In the genomic region with DNA sequence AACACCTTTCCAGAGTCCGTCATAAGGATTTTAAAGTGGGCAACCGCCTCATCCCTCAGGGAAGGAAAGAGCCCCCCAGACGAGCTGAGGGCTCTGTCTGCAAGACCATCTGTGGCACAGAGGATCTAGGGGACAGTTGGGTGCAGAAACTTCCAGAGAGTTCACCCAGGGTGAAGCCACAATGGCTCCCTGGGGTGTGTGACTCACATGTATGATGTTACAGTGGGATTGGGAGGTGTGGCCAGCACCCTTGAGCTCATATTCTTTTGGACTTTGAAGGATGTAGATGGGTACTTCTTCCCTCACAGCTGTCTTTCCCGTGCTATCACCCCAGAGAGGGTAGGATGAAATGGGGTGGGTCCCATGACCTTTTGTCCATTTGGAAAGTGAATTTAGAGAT, we compare ENCODE assay signal across 10 cellular contexts.
A peak's percentile ranks its signal among the peaks of the same experiment; 100 is the strongest.
DNase-seq lines count a peak whose midpoint lies in the region; ATAC-seq and TF ChIP-seq lines count a peak whose summit lies in the region.
"Had no signal": no experiment of that assay in that cellular context is flagged by ENCODE, and none has a peak within 500 bp of the region (broad histone marks: within the 10 kb centered on the region; RNA-seq: fewer than 3 reads in every experiment).

No MANE protein-coding gene starts in this region.

- H3K4me3 Mint-ChIP-seq in progenitor cell of endocrine pancreas (ENCODE audit: low read depth), result no peak overlapping the region

- DNase-seq in HCEC 1CT (peak; percentile 79), RKO (ENCODE audit: low spot score) (peak; percentile 41), fibroblast of gingiva (ENCODE audit: low read depth) (peak; percentile 55), NCI-H1694 (lab: John Stamatoyannopoulos, UW) (no peak), progenitor cell of endocrine pancreas (ENCODE audit: low spot score, unreplicated experiment) (no peak)
- DNase-seq: KBM-7, NCI-H748 treated with DMSO at 0.1 percent for 48 hours, T-cell had no signal

- H3K27ac Mint-ChIP-seq in progenitor cell of endocrine pancreas, result no peak overlapping the region
- H3K27ac Mint-ChIP-seq: T-cell had no signal

- H3K27me3 Mint-ChIP-seq in progenitor cell of endocrine pancreas, result no peaks in the 10 kb centered on the region

- no peak for TF ChIP-seq CTCF in progenitor cell of endocrine pancreas (IDR thresholded peaks at IDR 0.05; ENCODE audit: unreplicated experiment)

- peak overlapping the region; percentile 53 for H3K27ac ChIP-seq in temporal lobe (ENCODE audit: low read depth, low read length)

- H3K4me1 Mint-ChIP-seq in progenitor cell of endocrine pancreas (ENCODE audit: low read depth), result peaks cover 13% of the 10 kb centered on the region

- H3K36me3 Mint-ChIP-seq in progenitor cell of endocrine pancreas (ENCODE audit: insufficient read depth), result no peaks in the 10 kb centered on the region
- H3K36me3 Mint-ChIP-seq: T-cell had no signal

- no peak for ATAC-seq in GM19463 (IDR thresholded peaks at IDR 0.05; ENCODE audit: unreplicated experiment)
- ATAC-seq: T-cell had no signal

- H3K9me3 Mint-ChIP-seq in progenitor cell of endocrine pancreas (ENCODE audit: low read depth), result no peaks in the 10 kb centered on the region
- H3K9me3 Mint-ChIP-seq: T-cell had no signal

Comparison
In these comparisons a context has a peak if more than half of its experiments do, and no peak if none do; other contexts are left out.
1. DNase-seq: peak in HCEC 1CT (single experiment), RKO (single experiment) and fibroblast of gingiva (single experiment); none in NCI-H1694 (single experiment) and progenitor cell of endocrine pancreas (single experiment).